Comparison of ENCODE assay signal across 8 cellular contexts in genomic region chr10:114714281-114714741, GRCh38. TPM values are rescaled to one million over a fixed set of nuclear protein-coding genes. Genes with fewer than 3 reads are reported as not detected.
A peak's percentile ranks its signal among the peaks of the same experiment; 100 is the strongest.
DNase-seq lines count a peak whose midpoint lies in the region; ATAC-seq and TF ChIP-seq lines count a peak whose summit lies in the region.

No MANE protein-coding gene starts in this region.

- ATAC-seq in GM23338 (no peak; the same call in 2 of the 3 replicates), PC-3 (peak; percentile 97), GM19035 (IDR thresholded peaks at IDR 0.05; ENCODE audit: unreplicated experiment) (no peak)

- no peaks in the 10 kb centered on the region for H3K27me3 Mint-ChIP-seq in GM23338 (ENCODE audit: insufficient read depth, low read depth, poor library complexity)

- H3K27ac ChIP-seq in GM23338 (ENCODE audit: low read depth) (no peak overlapping the region), PC-3 (ENCODE audit: low read length) (peak overlapping the region; percentile 71)

- no peaks in the 10 kb centered on the region for H4K20me1 ChIP-seq in GM23338 (replicated peaks; ENCODE audit: insufficient read depth)
- H4K20me1 ChIP-seq in PC-3 (ENCODE audit: low read length): no peaks in the 10 kb centered on the region

- DNase-seq in GM23338 (ENCODE audit: low spot score) (no peak), PC-3 (peak; percentile 94), fibroblast of mammary gland (ENCODE audit: low read depth) (peak; percentile 89), pulmonary artery endothelial cell (ENCODE audit: low read depth, low spot score) (peak; percentile 62), CD1c-positive myeloid dendritic cell (ENCODE audit: extremely low spot score) (no peak), GM13977 (ENCODE audit: low spot score) (no peak)
- no peak for DNase-seq in activated naive CD4-positive, alpha-beta T cell (lab: John Stamatoyannopoulos, UW)

- TF ChIP-seq CTCF in GM23338 (conservative IDR thresholded peaks at IDR 0.05; ENCODE audit: low read depth in 2 of 2) (no peak), PC-3 (conservative IDR thresholded peaks at IDR 0.05; ENCODE audit: low read depth, low read length) (no peak), fibroblast of mammary gland (conservative IDR thresholded peaks at IDR 0.05; ENCODE audit: control insufficient read depth, insufficient read depth, low read depth, low read length) (no peak), GM13977 (IDR thresholded peaks at IDR 0.05; ENCODE audit: extremely low read depth, insufficient read depth, missing control alignments) (no peak)

- CTCF ChIA-PET in PC-3 (lab: Charles Lee): no interaction called here

- no peaks in the 10 kb centered on the region for H3K9me2 ChIP-seq in GM23338 (ENCODE audit: insufficient read depth)
- no peaks in the 10 kb centered on the region for H3K9me2 ChIP-seq in PC-3 (replicated peaks; ENCODE audit: low read length)

- H3K79me2 ChIP-seq in GM23338 (replicated peaks; ENCODE audit: insufficient read depth) (no peaks in the 10 kb centered on the region), PC-3 (ENCODE audit: low read length) (no peaks in the 10 kb centered on the region)

- H3K4me2 ChIP-seq in GM23338 (no peak overlapping the region), PC-3 (ENCODE audit: low read length) (peak overlapping the region; percentile 54)

- H3K4me3 Mint-ChIP-seq in GM23338: no peak overlapping the region

- in situ Hi-C loops in GM13977 (cut with MboI; ENCODE audit: low pct_unique_long_range_greater_than_20kb, low sequenced_read_pairs, unreplicated experiment): no loop called here

- POLR2A ChIA-PET in PC-3 (lab: Charles Lee; ENCODE audit: unreplicated experiment): interaction anchor here (0.5 to 0.7 kb wide), 3 partner anchors 15 to 249 kb away, joined by 3 to 5 read pairs (median 3); no protein-coding TSS in a partner anchor

- no peak overlapping the region for H3K4me3 ChIP-seq in GM23338
- no peak overlapping the region for H3K4me3 ChIP-seq in PC-3 (ENCODE audit: low read length)
- no peak overlapping the region for H3K4me3 ChIP-seq in fibroblast of mammary gland (ENCODE audit: control insufficient read depth, low read depth, low read length)

- H3K4me1 ChIP-seq in GM23338 (ENCODE audit: insufficient read depth) (peaks cover 6% of the 10 kb centered on the region), PC-3 (ENCODE audit: insufficient read depth, low read length) (peaks cover 38% of the 10 kb centered on the region)

- H3K36me3 Mint-ChIP-seq in GM23338 (ENCODE audit: low read depth): no peaks in the 10 kb centered on the region

- no peaks in the 10 kb centered on the region for H3K9me3 ChIP-seq in PC-3 (ENCODE audit: low read length)

- no TSS peak for BruUV-seq in PC-3 (replicated peaks; lab: Mats Ljungman, UMichigan)

- H3F3A ChIP-seq in GM23338 (replicated peaks; ENCODE audit: low read depth) (no peaks in the 10 kb centered on the region), PC-3 (ENCODE audit: low read length, unreplicated experiment) (no peaks in the 10 kb centered on the region)

- no peaks in the 10 kb centered on the region for H3K9me3 Mint-ChIP-seq in GM23338

- H2AFZ ChIP-seq in GM23338 (peak overlapping the region; percentile 19; the same call in 1 of the 2 replicates), PC-3 (ENCODE audit: low read length) (peak overlapping the region; percentile 35; the same call in 1 of the 2 replicates)

- no peak overlapping the region for H3K27ac Mint-ChIP-seq in GM23338

- intact Hi-C loops in PC-3 (cut with micrococcal nuclease): loop anchor here (1.0 to 2.0 kb wide), 2 partner anchors 40 to 64 kb away; no protein-coding TSS in a partner anchor

- no peaks in the 10 kb centered on the region for H3K27me3 ChIP-seq in GM23338 (ENCODE audit: insufficient read depth)
- H3K27me3 ChIP-seq in PC-3 (ENCODE audit: low read length): no peaks in the 10 kb centered on the region

- H3K36me3 ChIP-seq in GM23338 (ENCODE audit: insufficient read depth) (no peaks in the 10 kb centered on the region), PC-3 (ENCODE audit: low read depth, low read length) (no peaks in the 10 kb centered on the region)

- H3K4me1 Mint-ChIP-seq in GM23338: peaks cover 23% of the 10 kb centered on the region

- peak overlapping the region; percentile 20; the same call in 1 of the 2 replicates for H3K9ac ChIP-seq in PC-3 (ENCODE audit: low read length)

TF ChIP-seq in GM23338, 12 proteins besides CTCF, POLR2A, EP300 and RAD21:
- TF ChIP-seq ZNF114 (CRISPR knock-in tag; IDR thresholded peaks at IDR 0.05) (no peak), CREB1 (CRISPR knock-in tag; IDR thresholded peaks at IDR 0.05; ENCODE audit: low read depth) (no peak), ZNF331 (CRISPR knock-in tag; IDR thresholded peaks at IDR 0.05; ENCODE audit: low read depth) (no peak), NANOG (IDR thresholded peaks at IDR 0.05; ENCODE audit: borderline replicate concordance) (no peak), EZH2phosphoT487 (IDR thresholded peaks at IDR 0.05; ENCODE audit: unreplicated experiment) (no peak)

RNA-seq across cellular contexts. Expression of gene ABLIM1, which starts 56.2 kb away (rescaled TPM):
- 45.1 and 46.6 TPM in 2 replicates for total RNA-seq in GM23338 (2014; rRNA removed; shearing (Covaris generic))
- polyA plus RNA-seq in GM23338 (2016; fragmentation: Nextera tagmentation; extraction: Ambion mirVana): 18.5 and 21.9 TPM in 2 replicates
- total RNA-seq in PC-3 (2014; rRNA removed) (12.3 and 13.8 TPM in 2 replicates), pulmonary artery endothelial cell (56.3 and 103 TPM in 2 replicates)

Comparison
In these comparisons a context has a peak if more than half of its experiments do, and no peak if none do; other contexts are left out.
1. DNase-seq: peak in PC-3 (single experiment), fibroblast of mammary gland (single experiment) and pulmonary artery endothelial cell (single experiment); none in GM23338 (single experiment), activated naive CD4-positive, alpha-beta T cell (0 of 4), CD1c-positive myeloid dendritic cell (single experiment) and GM13977 (single experiment).